ENCODE assay signal across 24 cellular contexts in genomic region chrX:73615022-73615421, GRCh38. TPM values are rescaled to one million over a fixed set of nuclear protein-coding genes. Genes with fewer than 3 reads are reported as not detected.
DNase-seq lines count a peak whose midpoint lies in the region; ATAC-seq lines count a peak whose summit lies in the region.
"Had no signal": no experiment of that assay in that cellular context is flagged by ENCODE, and none has a peak within 500 bp of the region (broad histone marks: within the 10 kb centered on the region; RNA-seq: fewer than 3 reads in every experiment).

No MANE protein-coding gene starts in this region.

- no peaks in the 10 kb centered on the region for H3K27me3 Mint-ChIP-seq in activated CD4-positive, alpha-beta T cell treated with anti-CD3 and anti-CD28 coated beads, Interleukin-2, amount 10 ng/mL, durations not matched to agents 24 days and 14 days
- H3K27me3 Mint-ChIP-seq in activated naive CD4-positive, alpha-beta T cell treated with anti-CD3 and anti-CD28 coated beads, Interleukin-2, amount 50 U/mL, for 24 hours = no peaks in the 10 kb centered on the region
- H3K27me3 Mint-ChIP-seq in immature natural killer cell (ENCODE audit: low read depth in 3 of 3) = peaks cover 2 to 5% (median 4%) of the 10 kb centered on the region in 3 donors
- H3K27me3 Mint-ChIP-seq: B cell, IgD-negative memory B cell had no signal

- peak overlapping the region; percentile 23 for H3K4me3 Mint-ChIP-seq in activated CD4-positive, alpha-beta T cell treated with anti-CD3 and anti-CD28 coated beads, Interleukin-2, amount 10 ng/mL, durations not matched to agents 24 days and 14 days
- no peak overlapping the region for H3K4me3 Mint-ChIP-seq in activated naive CD4-positive, alpha-beta T cell treated with anti-CD3 and anti-CD28 coated beads, Interleukin-2, amount 50 U/mL, for 24 hours
- H3K4me3 Mint-ChIP-seq in immature natural killer cell = peak overlapping the region; percentile 13 to 70 (median 37)
- H3K4me3 Mint-ChIP-seq: B cell had no signal

- peaks cover 5% of the 10 kb centered on the region for H3K9me3 Mint-ChIP-seq in activated CD4-positive, alpha-beta T cell treated with anti-CD3 and anti-CD28 coated beads, Interleukin-2, amount 10 ng/mL, durations not matched to agents 24 days and 14 days
- peaks cover 7% of the 10 kb centered on the region for H3K9me3 Mint-ChIP-seq in activated naive CD4-positive, alpha-beta T cell treated with anti-CD3 and anti-CD28 coated beads, Interleukin-2, amount 50 U/mL, for 24 hours
- H3K9me3 Mint-ChIP-seq in activated naive CD4-positive, alpha-beta T cell treated with anti-CD3 and anti-CD28 coated beads, Interleukin-2, amount 50 U/mL, for 72 hours = peaks cover 11 to 16% of the 10 kb centered on the region in 2 donors
- peaks cover 0 to 17% (median 0%) of the 10 kb centered on the region in 6 donors for H3K9me3 Mint-ChIP-seq in immature natural killer cell

- peak; percentile 55 for DNase-seq in activated CD4-positive, alpha-beta T cell treated with anti-CD3 and anti-CD28 coated beads, Interleukin-2, amount 10 ng/mL, durations not matched to agents 24 days and 14 days
- DNase-seq in activated CD4-positive, alpha-beta T cell treated with anti-CD3 and anti-CD28 coated beads, Interleukin-2, amount 50 U/mL, for 1 hour = no peak
- no peak for DNase-seq in activated naive CD4-positive, alpha-beta T cell treated with anti-CD3 and anti-CD28 coated beads, Interleukin-2, amount 50 U/mL, for 72 hours (ENCODE audit: low spot score in 2 of 2)
- DNase-seq in immature natural killer cell (peak; percentile 7 to 32 (median 29)), C1 segment of cervical spinal cord (lab: John Stamatoyannopoulos, UW) (no peak), GOT3 (lab: John Stamatoyannopoulos, UW) (no peak)
- DNase-seq: Calu3, DMS153, DND-41, NCI-H1092 treated with DMSO at 0.1 percent for 48 hours, NCI-H1436, NCI-H187, NCI-H2081 treated with DMSO at 0.1 percent for 48 hours, NCI-H2171, NCI-H226, NCI-H510A, NCI-H69, SHP77 had no signal

- H3K27ac Mint-ChIP-seq in activated CD4-positive, alpha-beta T cell treated with anti-CD3 and anti-CD28 coated beads, Interleukin-2, amount 10 ng/mL, durations not matched to agents 24 days and 14 days = no peak overlapping the region
- H3K27ac Mint-ChIP-seq in activated naive CD4-positive, alpha-beta T cell treated with anti-CD3 and anti-CD28 coated beads, Interleukin-2, amount 50 U/mL, for 24 hours = peak overlapping the region; percentile 62
- H3K27ac Mint-ChIP-seq in activated naive CD4-positive, alpha-beta T cell treated with anti-CD3 and anti-CD28 coated beads, Interleukin-2, amount 50 U/mL, for 72 hours = no peak overlapping the region
- H3K27ac Mint-ChIP-seq in immature natural killer cell = peak overlapping the region; percentile 3 to 81 (median 36)
- H3K27ac Mint-ChIP-seq: B cell, IgD-negative memory B cell had no signal

- no peak for ATAC-seq in activated naive CD4-positive, alpha-beta T cell treated with anti-CD3 and anti-CD28 coated beads, Interleukin-2, amount 50 U/mL, for 72 hours
- ATAC-seq in HG02571 (IDR thresholded peaks at IDR 0.05; ENCODE audit: unreplicated experiment) = no peak
- ATAC-seq: HCT116, Panc1 had no signal

- intact Hi-C loops in activated CD4-positive, alpha-beta T cell treated with anti-CD3 and anti-CD28 coated beads, Interleukin-2, amount 10 ng/mL, durations not matched to agents 24 days and 14 days (cut with micrococcal nuclease) = no loop called here

- H3K4me1 Mint-ChIP-seq in activated CD4-positive, alpha-beta T cell treated with anti-CD3 and anti-CD28 coated beads, Interleukin-2, amount 10 ng/mL, durations not matched to agents 24 days and 14 days = peaks cover 10% of the 10 kb centered on the region
- H3K4me1 Mint-ChIP-seq in activated naive CD4-positive, alpha-beta T cell treated with anti-CD3 and anti-CD28 coated beads, Interleukin-2, amount 50 U/mL, for 24 hours = peaks cover 15% of the 10 kb centered on the region
- H3K4me1 Mint-ChIP-seq in immature natural killer cell = peaks cover 25 to 30% of the 10 kb centered on the region in 2 donors
- H3K4me1 Mint-ChIP-seq: IgD-negative memory B cell had no signal

- peaks cover 11% of the 10 kb centered on the region for H3K36me3 Mint-ChIP-seq in activated CD4-positive, alpha-beta T cell treated with anti-CD3 and anti-CD28 coated beads, Interleukin-2, amount 10 ng/mL, durations not matched to agents 24 days and 14 days (ENCODE audit: low read depth)
- peaks cover 46% of the 10 kb centered on the region for H3K36me3 Mint-ChIP-seq in activated naive CD4-positive, alpha-beta T cell treated with anti-CD3 and anti-CD28 coated beads, Interleukin-2, amount 50 U/mL, for 24 hours
- peaks cover 41 to 51% of the 10 kb centered on the region in 2 donors for H3K36me3 Mint-ChIP-seq in activated naive CD4-positive, alpha-beta T cell treated with anti-CD3 and anti-CD28 coated beads, Interleukin-2, amount 50 U/mL, for 72 hours
- peaks cover 0 to 19% (median 13%) of the 10 kb centered on the region in 3 donors for H3K36me3 Mint-ChIP-seq in immature natural killer cell

RNA-seq across cellular contexts. Expression of gene CHIC1, which starts 52.0 kb away (rescaled TPM):
- total RNA-seq in activated CD4-positive, alpha-beta T cell treated with anti-CD3 and anti-CD28 coated beads, Interleukin-2, amount 10 ng/mL, durations not matched to agents 24 days and 14 days = 4.8 and 5.4 TPM in 2 replicates
- 1 to 10 TPM; 3.7 to 4.8 TPM for total RNA-seq in activated naive CD4-positive, alpha-beta T cell treated with anti-CD3 and anti-CD28 coated beads, Interleukin-2, amount 50 U/mL, for 72 hours
- polyA plus RNA-seq in immature natural killer cell = 1 to 10 TPM in 2 of 3 donors, under 1 TPM in 1; 0.71 to 2.7 (median 1.6) TPM

Comparison
In these comparisons a context has a peak if more than half of its experiments do, and no peak if none do; other contexts are left out.
1. DNase-seq: peak in activated CD4-positive, alpha-beta T cell treated with anti-CD3 and anti-CD28 coated beads, Interleukin-2, amount 10 ng/mL, durations not matched to agents 24 days and 14 days (single experiment) and immature natural killer cell (3 of 3); none in activated CD4-positive, alpha-beta T cell treated with anti-CD3 and anti-CD28 coated beads, Interleukin-2, amount 50 U/mL, for 1 hour (single experiment), activated naive CD4-positive, alpha-beta T cell treated with anti-CD3 and anti-CD28 coated beads, Interleukin-2, amount 50 U/mL, for 72 hours (0 of 2), C1 segment of cervical spinal cord (0 of 14) and GOT3 (single experiment).
2. H3K27ac Mint-ChIP-seq: peak in activated naive CD4-positive, alpha-beta T cell treated with anti-CD3 and anti-CD28 coated beads, Interleukin-2, amount 50 U/mL, for 24 hours (single experiment) and immature natural killer cell (6 of 6); none in activated CD4-positive, alpha-beta T cell treated with anti-CD3 and anti-CD28 coated beads, Interleukin-2, amount 10 ng/mL, durations not matched to agents 24 days and 14 days (single experiment) and activated naive CD4-positive, alpha-beta T cell treated with anti-CD3 and anti-CD28 coated beads, Interleukin-2, amount 50 U/mL, for 72 hours (0 of 2).